In the genomic region with DNA sequence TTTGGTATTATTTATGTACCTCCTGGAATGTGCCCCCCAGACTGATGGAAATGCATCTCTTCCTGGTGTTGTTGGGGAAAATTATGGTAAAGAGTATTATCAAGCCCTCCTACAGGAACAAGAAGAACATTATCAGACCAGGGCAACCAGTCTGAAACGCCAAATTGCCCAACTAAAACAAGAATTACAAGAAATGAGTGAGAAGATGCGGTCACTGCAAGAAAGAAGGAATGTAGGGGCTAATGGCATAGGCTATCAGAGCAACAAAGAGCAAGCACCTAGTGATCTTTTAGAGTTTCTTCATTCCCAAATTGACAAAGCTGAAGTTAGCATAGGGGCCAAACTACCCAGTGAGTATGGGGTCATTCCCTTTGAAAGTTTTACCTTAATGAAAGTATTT, we compare ENCODE assay signal across 16 cellular contexts. TPM values are rescaled to one million over a fixed set of nuclear protein-coding genes. Genes with fewer than 3 reads are reported as not detected.
DNase-seq lines count a peak whose midpoint lies in the region; ATAC-seq and TF ChIP-seq lines count a peak whose summit lies in the region.
"Had no signal": no experiment of that assay in that cellular context is flagged by ENCODE, and none has a peak within 500 bp of the region (broad histone marks: within the 10 kb centered on the region; RNA-seq: fewer than 3 reads in every experiment).

No MANE protein-coding gene starts in this region.

- no peak overlapping the region for H3K4me2 ChIP-seq in PC-3 (ENCODE audit: low read length)
- H3K4me2 ChIP-seq in hepatocyte, result no peak overlapping the region
- H3K4me2 ChIP-seq: A549, BLaER1, GM23338 had no signal

- H3K79me2 ChIP-seq in PC-3 (ENCODE audit: low read length), result peaks cover 10% of the 10 kb centered on the region
- peaks cover 71% of the 10 kb centered on the region for H3K79me2 ChIP-seq in hepatocyte

- no peak overlapping the region for H3K9ac ChIP-seq in PC-3 (ENCODE audit: low read length)
- H3K9ac ChIP-seq: BLaER1 had no signal

- TF ChIP-seq CTCF in A673 (conservative IDR thresholded peaks at IDR 0.05; ENCODE audit: low read depth, low read length) (no peak), CD14-positive monocyte (IDR thresholded peaks at IDR 0.05) (no peak), PC-3 (conservative IDR thresholded peaks at IDR 0.05; ENCODE audit: low read depth, low read length) (no peak), neutrophil (IDR thresholded peaks at IDR 0.05) (no peak), hepatocyte (IDR thresholded peaks at IDR 0.05; ENCODE audit: poor library complexity) (no peak)

- peaks cover 0 to 3% (median 0%) of the 10 kb centered on the region in 3 donors for H3K27me3 Mint-ChIP-seq in CD14-positive monocyte (ENCODE audit: low read depth in 3 of 3)
- H3K27me3 Mint-ChIP-seq: CD4-positive, alpha-beta T cell; IgD-negative memory B cell had no signal

- H3K27ac ChIP-seq in A673 (ENCODE audit: low read depth, low read length, poor library complexity, severe bottlenecking) (no peak overlapping the region), PC-3 (ENCODE audit: low read length) (no peak overlapping the region), neutrophil (peak overlapping the region; percentile 26), hepatocyte (no peak overlapping the region)
- H3K27ac ChIP-seq: A549, BLaER1 had no signal

- no peaks in the 10 kb centered on the region for H3K9me3 Mint-ChIP-seq in CD14-positive monocyte
- H3K9me3 Mint-ChIP-seq: CD4-positive, alpha-beta T cell; GM23338; IgD-negative memory B cell had no signal

- no peaks in the 10 kb centered on the region for H3K9me3 ChIP-seq in A673 (ENCODE audit: low read depth, low read length, poor library complexity, severe bottlenecking)
- H3K9me3 ChIP-seq in PC-3 (ENCODE audit: low read length), result no peaks in the 10 kb centered on the region
- H3K9me3 ChIP-seq in neutrophil, result no peaks in the 10 kb centered on the region
- no peaks in the 10 kb centered on the region for H3K9me3 ChIP-seq in hepatocyte (ENCODE audit: low read depth)
- H3K9me3 ChIP-seq: A549 had no signal

- no peaks in the 10 kb centered on the region for H3K36me3 ChIP-seq in A673 (ENCODE audit: insufficient read depth, low read length, poor library complexity, severe bottlenecking)
- no peaks in the 10 kb centered on the region for H3K36me3 ChIP-seq in PC-3 (ENCODE audit: low read depth, low read length)
- peaks cover 4% of the 10 kb centered on the region for H3K36me3 ChIP-seq in neutrophil
- H3K36me3 ChIP-seq in hepatocyte (replicated peaks; ENCODE audit: insufficient read depth, low read depth), result no peaks in the 10 kb centered on the region

- 97% methylated on average over 2 of the region's 2 CpGs for WGBS in hepatocyte (ENCODE audit: low lambda C conversion rate, missing lambda C conversion rate)

- H4K20me1 ChIP-seq in PC-3 (ENCODE audit: low read length), result 0 out of 2 replicates have a peak, but pooled peaks cover 3% of the 10 kb centered on the region
- no peaks in the 10 kb centered on the region for H4K20me1 ChIP-seq in hepatocyte (ENCODE audit: insufficient read depth, poor library complexity, severe bottlenecking)

- intact Hi-C loops in A673 (cut with micrococcal nuclease; ENCODE audit: unreplicated experiment) (no loop called here), CD14-positive monocyte (cut with micrococcal nuclease) (no loop called here), PC-3 (cut with micrococcal nuclease) (no loop called here)

- H3K4me1 ChIP-seq in A673 (ENCODE audit: insufficient read depth, low read length, poor library complexity, severe bottlenecking) (peaks cover 6% of the 10 kb centered on the region), PC-3 (ENCODE audit: insufficient read depth, low read length) (no peaks in the 10 kb centered on the region; the same call in 1 of the 2 replicates), neutrophil (ENCODE audit: control insufficient read depth in 1 of 2, insufficient read depth in 1 of 2, low read depth in 1 of 2, low read length in 1 of 2) (peaks cover 29 to 65% of the 10 kb centered on the region in 2 experiments), hepatocyte (ENCODE audit: insufficient read depth) (no peaks in the 10 kb centered on the region)
- H3K4me1 ChIP-seq: A549 had no signal

- H3K9me2 ChIP-seq in PC-3 (replicated peaks; ENCODE audit: low read length), result no peaks in the 10 kb centered on the region
- H3K9me2 ChIP-seq in hepatocyte (replicated peaks; ENCODE audit: insufficient read depth), result no peaks in the 10 kb centered on the region

- H3K4me3 Mint-ChIP-seq in CD14-positive monocyte, result no peak overlapping the region
- H3K4me3 Mint-ChIP-seq: CD4-positive, alpha-beta T cell; GM23338; IgD-negative memory B cell had no signal

- no peak for ATAC-seq in PC-3
- ATAC-seq in GM21381 (IDR thresholded peaks at IDR 0.05; ENCODE audit: unreplicated experiment), result no peak
- ATAC-seq: A549, GM23338 had no signal

- DNase-seq in A673 (ENCODE audit: low spot score) (no peak), CD14-positive monocyte (ENCODE audit: low spot score) (no peak), PC-3 (no peak), hepatocyte (ENCODE audit: low spot score) (no peak), mucosa of gallbladder (ENCODE audit: low spot score) (no peak)
- DNase-seq: AML-193; Calu3; CD4-positive, alpha-beta T cell; DMS 273 treated with DMSO at 0.1 percent for 48 hours; H7 had no signal

- POLR2A ChIA-PET in A673 (lab: Charles Lee; ENCODE audit: low non-redundant PET) (no interaction called here), PC-3 (lab: Charles Lee; ENCODE audit: unreplicated experiment) (no interaction called here)

- H3K4me1 Mint-ChIP-seq in CD14-positive monocyte, result peaks cover 63% of the 10 kb centered on the region

- no peaks in the 10 kb centered on the region for H3K27me3 ChIP-seq in A673 (replicated peaks; ENCODE audit: insufficient read depth, low read depth, low read length, poor library complexity)
- H3K27me3 ChIP-seq in PC-3 (ENCODE audit: low read length), result no peaks in the 10 kb centered on the region
- no peaks in the 10 kb centered on the region for H3K27me3 ChIP-seq in neutrophil
- no peaks in the 10 kb centered on the region for H3K27me3 ChIP-seq in hepatocyte
- H3K27me3 ChIP-seq: BLaER1 had no signal

- BruUV-seq in A673 (replicated peaks; lab: Mats Ljungman, UMichigan), result TSS peak; percentile 48
- BruUV-seq in PC-3 (replicated peaks; lab: Mats Ljungman, UMichigan), result TSS peak; percentile 52

- H2AFZ ChIP-seq in PC-3 (ENCODE audit: low read length) (no peak overlapping the region), hepatocyte (no peak overlapping the region)
- H2AFZ ChIP-seq: GM23338 had no signal

- peak overlapping the region in 4 of 7 donors; percentile 53 to 65 (median 54) for H3K27ac Mint-ChIP-seq in CD14-positive monocyte
- H3K27ac Mint-ChIP-seq: CD4-positive, alpha-beta T cell; GM23338; IgD-negative memory B cell had no signal

- H3K36me3 Mint-ChIP-seq in CD14-positive monocyte, result peaks cover 30 to 31% of the 10 kb centered on the region in 2 donors

- no peaks in the 10 kb centered on the region for H3F3A ChIP-seq in PC-3 (ENCODE audit: low read length, unreplicated experiment)

- H3K4me3 ChIP-seq in A673 (ENCODE audit: low read depth, low read length, poor library complexity, severe bottlenecking) (no peak overlapping the region), PC-3 (ENCODE audit: low read length) (no peak overlapping the region), neutrophil (ENCODE audit: low read depth in 1 of 2, low read length in 1 of 2) (no peak overlapping the region), hepatocyte (no peak overlapping the region)
- H3K4me3 ChIP-seq: A549, BLaER1, GM23338 had no signal

- CTCF ChIA-PET in A673 (lab: Charles Lee), result no interaction called here
- CTCF ChIA-PET in PC-3 (lab: Charles Lee), result no interaction called here

RNA-seq across cellular contexts. Expression of a gene that starts 17.0 kb away (rescaled TPM):
- 16.2 and 18.6 TPM in 2 replicates for total RNA-seq in A673 (2021)
- polyA plus RNA-seq in CD14-positive monocyte, result 10 to 100 TPM; 43.7 to 48.2 TPM
- total RNA-seq in PC-3 (2014; rRNA removed), result 3.6 and 3.9 TPM in 2 replicates
- total RNA-seq in hepatocyte, result 13.9 and 15.2 TPM in 2 replicates
- 7.7 and 8.9 TPM in 2 replicates for polyA plus RNA-seq in hepatocyte
- total RNA-seq in mucosa of gallbladder, result 18.0 TPM
